Comparison of ENCODE assay signal across 8 cellular contexts in genomic region chr2:206765242-206766056, GRCh38. TPM values are rescaled to one million over a fixed set of nuclear protein-coding genes. Genes with fewer than 3 reads are reported as not detected.
A peak's percentile ranks its signal among the peaks of the same experiment; 100 is the strongest.
DNase-seq lines count a peak whose midpoint lies in the region; ATAC-seq and TF ChIP-seq lines count a peak whose summit lies in the region.

Gene FASTKD2 (plus strand): TSS chr2:206765606. CDS start chr2:206766694, 1,088 bp downstream.
Gene MDH1B (minus strand): TSS chr2:206765328. CDS start chr2:206765271, 57 bp downstream.

- H3K27me3 Mint-ChIP-seq in nephron progenitor cell (ENCODE audit: low read depth, poor library complexity), result peaks cover 5% of the 10 kb centered on the region
- H3K27me3 Mint-ChIP-seq in stimulated activated naive CD8-positive, alpha-beta T cell treated with anti-CD3 and anti-CD28 coated beads, Interleukin-15, Interleukin-2, amounts not matched to agents 100 ng/mL and 50 ng/mL, for 24 hours, result peaks cover 1% of the 10 kb centered on the region

- H3K4me1 Mint-ChIP-seq in nephron progenitor cell, result peaks cover 20% of the 10 kb centered on the region
- H3K4me1 Mint-ChIP-seq in stimulated activated naive CD8-positive, alpha-beta T cell treated with anti-CD3 and anti-CD28 coated beads, Interleukin-15, Interleukin-2, amounts not matched to agents 100 ng/mL and 50 ng/mL, for 24 hours (ENCODE audit: low read depth), result peaks cover 52% of the 10 kb centered on the region

- H3K36me3 Mint-ChIP-seq in nephron progenitor cell (ENCODE audit: low read depth), result peaks cover 32% of the 10 kb centered on the region
- peaks cover 27% of the 10 kb centered on the region for H3K36me3 Mint-ChIP-seq in stimulated activated naive CD8-positive, alpha-beta T cell treated with anti-CD3 and anti-CD28 coated beads, Interleukin-15, Interleukin-2, amounts not matched to agents 100 ng/mL and 50 ng/mL, for 24 hours (ENCODE audit: low read depth)

- peak within 1 kb of the TSS; percentile 98 for H3K27ac Mint-ChIP-seq in nephron progenitor cell
- H3K27ac Mint-ChIP-seq in stimulated activated naive CD8-positive, alpha-beta T cell treated with anti-CD3 and anti-CD28 coated beads, Interleukin-15, Interleukin-2, amounts not matched to agents 100 ng/mL and 50 ng/mL, for 24 hours, result peak within 1 kb of the TSS; percentile 98

- ATAC-seq in RWPE2 (ENCODE audit: low read depth), result peak; percentile 90

- H3K9me3 ChIP-seq in RWPE2 (ENCODE audit: severe bottlenecking), result no peaks in the 10 kb centered on the region

- DNase-seq in EL (peak; percentile 94), H4 (ENCODE audit: low spot score) (peak; percentile 86), LoVo (ENCODE audit: low spot score) (peak; percentile 90), RWPE2 (ENCODE audit: low spot score) (peak; percentile 93), fibroblast of villous mesenchyme (ENCODE audit: low read depth) (peak; percentile 97), nephron progenitor cell (peak; percentile 81)
- peak; percentile 94 for DNase-seq in activated effector memory CD4-positive, alpha-beta T cell treated with anti-CD3 and anti-CD28 coated beads, Interleukin-2, amount 50 U/mL, for 16 hours

- H3K9me3 Mint-ChIP-seq in nephron progenitor cell, result no peaks in the 10 kb centered on the region
- H3K9me3 Mint-ChIP-seq in stimulated activated naive CD8-positive, alpha-beta T cell treated with anti-CD3 and anti-CD28 coated beads, Interleukin-15, Interleukin-2, amounts not matched to agents 100 ng/mL and 50 ng/mL, for 24 hours, result no peaks in the 10 kb centered on the region

- H3K4me3 Mint-ChIP-seq in nephron progenitor cell, result peak within 1 kb of the TSS; percentile 97
- peak within 1 kb of the TSS; percentile 94 for H3K4me3 Mint-ChIP-seq in stimulated activated naive CD8-positive, alpha-beta T cell treated with anti-CD3 and anti-CD28 coated beads, Interleukin-15, Interleukin-2, amounts not matched to agents 100 ng/mL and 50 ng/mL, for 24 hours

- no peaks in the 10 kb centered on the region for H3K27me3 ChIP-seq in RWPE2 (ENCODE audit: insufficient read depth, poor library complexity, severe bottlenecking)

- TF ChIP-seq CTCF in RWPE2 (IDR thresholded peaks at IDR 0.05; ENCODE audit: poor library complexity, severe bottlenecking) (no peak), fibroblast of villous mesenchyme (IDR thresholded peaks at IDR 0.05; ENCODE audit: insufficient read depth, low read depth, low read length) (no peak), nephron progenitor cell (IDR thresholded peaks at IDR 0.05) (no peak)

- H3K4me1 ChIP-seq in RWPE2 (ENCODE audit: insufficient read depth, poor library complexity, severe bottlenecking), result peaks cover 5% of the 10 kb centered on the region

- H3K27ac ChIP-seq in RWPE2 (ENCODE audit: poor library complexity, severe bottlenecking), result peak within 1 kb of the TSS; percentile 71

- H3K36me3 ChIP-seq in RWPE2 (ENCODE audit: low read depth), result peaks cover 40% of the 10 kb centered on the region

- H3K4me3 ChIP-seq in RWPE2 (ENCODE audit: severe bottlenecking) (peak within 1 kb of the TSS; percentile 71), fibroblast of villous mesenchyme (ENCODE audit: low read depth, low read length) (peak within 1 kb of the TSS; percentile 88)

RNA-seq across cellular contexts. Expression of gene FASTKD2, which starts in this region (rescaled TPM):
- total RNA-seq in H4 (2014; rRNA removed; shearing (Covaris generic)), result 40.1 and 43.0 TPM in 2 replicates
- 34.1 and 53.5 TPM in 2 replicates for total RNA-seq in fibroblast of villous mesenchyme

RNA-seq across cellular contexts. Expression of gene MDH1B, which starts in this region (rescaled TPM):
- 2.6 and 8.7 TPM in 2 replicates for total RNA-seq in H4 (2014; rRNA removed; shearing (Covaris generic))
- 0.64 and 1.3 TPM in 2 replicates for total RNA-seq in fibroblast of villous mesenchyme

Comparison
In these comparisons a context has a peak if more than half of its experiments do, and no peak if none do; other contexts are left out.
1. Peak in every context shown above with its lines: DNase-seq, ATAC-seq, H3K4me3 ChIP-seq and H3K27ac ChIP-seq.